In genomic region chr9:20604561-20604960, GRCh38 we compare ENCODE assay signal across 8 cellular contexts. TPM values are rescaled to one million over a fixed set of nuclear protein-coding genes. Genes with fewer than 3 reads are reported as not detected.
A peak's percentile ranks its signal among the peaks of the same experiment; 100 is the strongest.
DNase-seq lines count a peak whose midpoint lies in the region; ATAC-seq and TF ChIP-seq lines count a peak whose summit lies in the region.

No MANE protein-coding gene starts in this region.

- intact Hi-C loops in Caco-2 (cut with micrococcal nuclease; ENCODE audit: unreplicated experiment), result no loop called here

- H3K4me2 ChIP-seq in SK-N-SH, result peak overlapping the region; percentile 49

- H3K9me3 ChIP-seq in SK-N-SH (no peaks in the 10 kb centered on the region), Caco-2 (no peaks in the 10 kb centered on the region)

- CTCF ChIA-PET in SK-N-SH (lab: Yijun Ruan, JAX), result interaction anchor here (0.6 kb wide), 1 partner anchor 248 kb away, joined by 3 read pairs; no protein-coding TSS in a partner anchor
- CTCF ChIA-PET in Caco-2 (lab: Charles Lee), result interaction anchor here (0.7 kb wide), 1 partner anchor 18 kb away, joined by 3 read pairs; the partner anchor contains the start of gene MLLT3

- H3K27ac ChIP-seq in SK-N-SH (ENCODE audit: low read depth in 2 of 2, low read length in 1 of 2), result peak overlapping the region in 1 of 2 experiments; percentile 41; a peak in 1 of 4 replicates

- H3K27ac Mint-ChIP-seq in HFFc6 (peak overlapping the region; percentile 84), mesothelial cell of epicardium (peak overlapping the region; percentile 11), Caco-2 (ENCODE audit: unreplicated experiment) (no peak overlapping the region)

- no peaks in the 10 kb centered on the region for H3F3A ChIP-seq in SK-N-SH (replicated peaks; ENCODE audit: insufficient read depth)

- H2AFZ ChIP-seq in SK-N-SH (ENCODE audit: low read depth), result peak overlapping the region; percentile 86

- 0 out of 2 replicates have a peak overlapping the region, but pooled peaks have one; percentile 3 for H3K9ac ChIP-seq in SK-N-SH

- H3K27me3 ChIP-seq in SK-N-SH (ENCODE audit: insufficient read depth), result no peaks in the 10 kb centered on the region
- H3K27me3 ChIP-seq in Caco-2 (replicated peaks; ENCODE audit: control insufficient read depth, insufficient read depth, low read length), result no peaks in the 10 kb centered on the region

- H3K4me3 ChIP-seq in SK-N-SH (ENCODE audit: low read depth in 2 of 2, low read length in 1 of 2) (peak overlapping the region; percentile 28 to 30; a peak in 3 of 4 replicates), Caco-2 (ENCODE audit: low read depth, low read length) (no peak overlapping the region)

- TF ChIP-seq CTCF in HFFc6 (IDR thresholded peaks at IDR 0.05) (no peak), SK-N-SH (IDR thresholded peaks at IDR 0.05) (no peak), mesothelial cell of epicardium (IDR thresholded peaks at IDR 0.05; ENCODE audit: unreplicated experiment) (no peak), Caco-2 (IDR thresholded peaks at IDR 0.05; ENCODE audit: insufficient read depth in 1 of 2, low read depth in 1 of 2, low read length in 1 of 2, severe bottlenecking in 1 of 2, unreplicated experiment in 1 of 2) (no peak)

- no peak for TF ChIP-seq EP300 in SK-N-SH (IDR thresholded peaks at IDR 0.05; ENCODE audit: borderline replicate concordance in 1 of 2, low read depth in 1 of 2, low read length in 1 of 2)

- ATAC-seq in GM18517 (IDR thresholded peaks at IDR 0.05; ENCODE audit: unreplicated experiment), result peak; percentile 77

- peak overlapping the region; percentile 84 for H3K4me3 Mint-ChIP-seq in HFFc6
- H3K4me3 Mint-ChIP-seq in mesothelial cell of epicardium, result no peak overlapping the region
- H3K4me3 Mint-ChIP-seq in Caco-2 (ENCODE audit: unreplicated experiment), result no peak overlapping the region

- peaks cover 95% of the 10 kb centered on the region for H3K4me1 Mint-ChIP-seq in HFFc6 (ENCODE audit: low read depth)
- peaks cover 52% of the 10 kb centered on the region for H3K4me1 Mint-ChIP-seq in mesothelial cell of epicardium
- peaks cover 7% of the 10 kb centered on the region for H3K4me1 Mint-ChIP-seq in Caco-2 (ENCODE audit: low read depth, unreplicated experiment)

- H4K20me1 ChIP-seq in SK-N-SH (ENCODE audit: insufficient read depth), result no peaks in the 10 kb centered on the region

- DNase-seq in HFFc6 (no peak), SK-N-SH (no peak), mesothelial cell of epicardium (ENCODE audit: low spot score in 2 of 2, unreplicated experiment in 2 of 2) (no peak), SIG-M5 treated with dmso at 0.1 percent for 504 hours (lab: John Stamatoyannopoulos, UW; ENCODE audit: unreplicated experiment) (no peak), D341Med (ENCODE audit: low spot score) (no peak), Caco-2 (no peak), HPDE6-E6E7 (ENCODE audit: extremely low spot score) (no peak)

- BruUV-seq in Caco-2 (replicated peaks; lab: Mats Ljungman, UMichigan), result no TSS peak

- no peaks in the 10 kb centered on the region for H3K79me2 ChIP-seq in SK-N-SH (ENCODE audit: insufficient read depth)

- POLR2A ChIA-PET in SK-N-SH (lab: Yijun Ruan, JAX), result interaction anchor here (1.3 kb wide), 1 partner anchor 11 kb away, joined by 3 read pairs; no protein-coding TSS in a partner anchor
- POLR2A ChIA-PET in Caco-2 (lab: Charles Lee), result no interaction called here

- no peak for TF ChIP-seq RAD21 in SK-N-SH (IDR thresholded peaks at IDR 0.05; ENCODE audit: low read length)

- H3K36me3 Mint-ChIP-seq in HFFc6 (ENCODE audit: low read depth) (peaks cover 2% of the 10 kb centered on the region; the same call in 1 of the 2 replicates), mesothelial cell of epicardium (peaks cover 2% of the 10 kb centered on the region), Caco-2 (ENCODE audit: insufficient read depth, unreplicated experiment) (no peaks in the 10 kb centered on the region)

- H3K4me1 ChIP-seq in SK-N-SH (ENCODE audit: control insufficient read depth in 1 of 2, insufficient read depth in 2 of 2, low read depth in 1 of 2, low read length in 1 of 2), result peaks cover under 1 to 7% of the 10 kb centered on the region in 2 experiments; a peak in 1 of 4 replicates
- peaks cover 39% of the 10 kb centered on the region for H3K4me1 ChIP-seq in Caco-2

- H3K27me3 Mint-ChIP-seq in HFFc6 (ENCODE audit: insufficient read depth), result no peaks in the 10 kb centered on the region; the same call in 1 of the 2 replicates
- H3K27me3 Mint-ChIP-seq in mesothelial cell of epicardium (ENCODE audit: low read depth), result no peaks in the 10 kb centered on the region
- H3K27me3 Mint-ChIP-seq in Caco-2 (ENCODE audit: insufficient read depth, unreplicated experiment), result no peaks in the 10 kb centered on the region

- no peaks in the 10 kb centered on the region for H3K36me3 ChIP-seq in SK-N-SH (replicated peaks in 1 of 2; ENCODE audit: control insufficient read depth in 1 of 2, insufficient read depth in 2 of 2, low read length in 1 of 2)
- no peaks in the 10 kb centered on the region for H3K36me3 ChIP-seq in Caco-2 (ENCODE audit: control insufficient read depth, insufficient read depth, low read length)

- no peaks in the 10 kb centered on the region for H3K9me2 ChIP-seq in SK-N-SH

- H3K9me3 Mint-ChIP-seq in HFFc6 (no peaks in the 10 kb centered on the region), mesothelial cell of epicardium (no peaks in the 10 kb centered on the region), Caco-2 (ENCODE audit: unreplicated experiment) (no peaks in the 10 kb centered on the region)

- WGBS in SK-N-SH (ENCODE audit: low lambda C conversion rate), result 21% methylated on average over 5 of the region's 5 CpGs

TF ChIP-seq in SK-N-SH, 30 proteins besides CTCF, POLR2A, EP300 and RAD21:
- TF ChIP-seq MAX (IDR thresholded peaks at IDR 0.05; ENCODE audit: low read depth), result no peak
- no peak for TF ChIP-seq MEF2A (IDR thresholded peaks at IDR 0.05; ENCODE audit: borderline replicate concordance, low read depth)
- no peak for TF ChIP-seq EZH2phosphoT487 (IDR thresholded peaks at IDR 0.05; ENCODE audit: borderline replicate concordance, low read depth)
- no peak for TF ChIP-seq NFIC (IDR thresholded peaks at IDR 0.05; ENCODE audit: borderline replicate concordance)
- no peak for TF ChIP-seq TCF12 (IDR thresholded peaks at IDR 0.05)
- TF ChIP-seq GATA2 (CRISPR knock-in tag; IDR thresholded peaks at IDR 0.05), result no peak
- no peak for TF ChIP-seq IRF3 (IDR thresholded peaks at IDR 0.05; ENCODE audit: low read depth, low read length)
- TF ChIP-seq NRF1 (IDR thresholded peaks at IDR 0.05; ENCODE audit: low read depth, low read length), result no peak
- TF ChIP-seq CHD2 (IDR thresholded peaks at IDR 0.05; ENCODE audit: low read length, partially characterized antibody), result no peak
- TF ChIP-seq FOSL2 (IDR thresholded peaks at IDR 0.05; ENCODE audit: borderline replicate concordance, low read depth), result no peak
- TF ChIP-seq REST (IDR thresholded peaks at IDR 0.05; ENCODE audit: low read depth, low read length), result no peak

RNA-seq across cellular contexts. Expression of gene MLLT3, which starts 17.7 kb away (rescaled TPM):
- total RNA-seq in HFFc6 (2021; fragmentation: NEBNext Ultra II Directional; extraction: Animal tissue kit (Norgen Biotek cat#: 25700)), result 10 to 100 TPM; 23.1 to 27.5 (median 24.7) TPM
- 3.9 and 6.2 TPM in 2 replicates for polyA plus RNA-seq in SK-N-SH (2012; rRNA removed)
- 6.6 and 7.2 TPM in 2 replicates for polyA plus RNA-seq in SK-N-SH (2012; cell fraction: cytosol; rRNA removed)
- polyA plus RNA-seq in SK-N-SH (2012; cell fraction: nucleus; rRNA removed), result 1.5 and 2.8 TPM in 2 replicates
- total RNA-seq in mesothelial cell of epicardium, result 41.4 to 45.8 TPM (median 42.5 TPM) in 3 replicates
- 22.0 and 24.4 TPM in 2 replicates for total RNA-seq in Caco-2 (2022)
